In genomic region chr3:72230774-72231379, GRCh38 we compare ENCODE assay signal across 26 cellular contexts.
A peak's percentile ranks its signal among the peaks of the same experiment; 100 is the strongest.
DNase-seq lines count a peak whose midpoint lies in the region; ATAC-seq and TF ChIP-seq lines count a peak whose summit lies in the region.
"Had no signal": no experiment of that assay in that cellular context is flagged by ENCODE, and none has a peak within 500 bp of the region (broad histone marks: within the 10 kb centered on the region; RNA-seq: fewer than 3 reads in every experiment).

No MANE protein-coding gene starts in this region.

- TF ChIP-seq CTCF in heart right ventricle (IDR thresholded peaks at IDR 0.05) (no peak), fibroblast of villous mesenchyme (IDR thresholded peaks at IDR 0.05; ENCODE audit: insufficient read depth, low read depth, low read length) (no peak), lower leg skin (IDR thresholded peaks at IDR 0.05) (no peak), ascending aorta (IDR thresholded peaks at IDR 0.05) (no peak)

- in situ Hi-C loops in SK-MEL-5 (cut with HindIII; ENCODE audit: low pct_unique_long_range_greater_than_20kb, low sequenced_read_pairs), result no loop called here

- peaks cover 0 to 11% (median 5%) of the 10 kb centered on the region in 9 donors for H3K4me1 ChIP-seq in heart right ventricle
- peaks cover 7 to 19% of the 10 kb centered on the region in 2 donors for H3K4me1 ChIP-seq in ascending aorta
- H3K4me1 ChIP-seq: A549, Peyer's patch, SJCRH30 had no signal

- DNase-seq in left cardiac atrium (no peak), heart right ventricle (no peak), SK-MEL-5 (ENCODE audit: low read depth, low spot score) (peak; percentile 30), fibroblast of villous mesenchyme (ENCODE audit: low read depth) (peak; percentile 35), CD1c-positive myeloid dendritic cell (ENCODE audit: extremely low spot score) (no peak), lower leg skin (ENCODE audit: low spot score in 2 of 2) (no peak), ascending aorta (ENCODE audit: low spot score in 2 of 2) (no peak)
- DNase-seq: activated CD8-positive, alpha-beta T cell treated with anti-CD3 and anti-CD28 coated beads, Interleukin-2, amount 10 ng/mL, durations not matched to agents 7 days and 5 days; activated gamma-delta T cell treated with Interleukin-2 at 50 U/mL for 16 hours; activated naive CD8-positive, alpha-beta T cell treated with anti-CD3 and anti-CD28 coated beads, Interleukin-2, amount 50 U/mL, for 24 hours; activated T-cell treated with anti-CD3 and anti-CD28 coated beads, Interleukin-2, amount 50 U/mL, for 1 hour; effector memory CD4-positive, alpha-beta T cell; HFFc6; NCI-H1436; NCI-H524; nephron progenitor cell; Peyer's patch; SJCRH30; stimulated activated CD4-positive, alpha-beta T cell treated with anti-CD3 and anti-CD28 coated beads, Interleukin-4, amount 100 ng/mL, for 24 hours; stimulated activated naive CD4-positive, alpha-beta T cell treated with Interleukin-2 at 50 U/mL for 16 hours; T-helper 1 cell; tibial artery had no signal

- peaks cover 0 to 5% (median 0%) of the 10 kb centered on the region in 7 donors for H3K27me3 ChIP-seq in heart right ventricle
- no peaks in the 10 kb centered on the region for H3K27me3 ChIP-seq in ascending aorta
- H3K27me3 ChIP-seq: ovary, Peyer's patch, SJCRH30, tibial artery had no signal

- TF ChIP-seq POLR2A in lower leg skin (IDR thresholded peaks at IDR 0.05), result no peak

- no peak overlapping the region for H3K27ac ChIP-seq in heart right ventricle
- H3K27ac ChIP-seq in ascending aorta, result no peak overlapping the region
- H3K27ac ChIP-seq: A549, ovary, Peyer's patch, SJCRH30, tibial artery had no signal

- 64 to 82% methylated on average over 1 of the region's 1 CpG for WGBS in heart right ventricle, 2 donors
- 39 to 40% methylated on average over 1 of the region's 1 CpG for WGBS in lower leg skin, 2 donors

- peak; percentile 16 to 82 for ATAC-seq in left cardiac atrium
- ATAC-seq in heart right ventricle, result no peak
- ATAC-seq in HG02885 (IDR thresholded peaks at IDR 0.05; ENCODE audit: poor library complexity, unreplicated experiment), result no peak
- ATAC-seq: A549; activated CD8-positive, alpha-beta T cell treated with anti-CD3 and anti-CD28 coated beads, Interleukin-2, amount 10 ng/mL, durations not matched to agents 7 days and 5 days; activated naive CD8-positive, alpha-beta T cell treated with anti-CD3 and anti-CD28 coated beads, Interleukin-2, amount 50 U/mL, for 24 hours had no signal

- H3K4me3 ChIP-seq in heart right ventricle, result no peak overlapping the region
- no peak overlapping the region for H3K4me3 ChIP-seq in fibroblast of villous mesenchyme (ENCODE audit: low read depth, low read length)
- H3K4me3 ChIP-seq in lower leg skin (ENCODE audit: low read depth, poor library complexity, severe bottlenecking), result no peak overlapping the region
- H3K4me3 ChIP-seq in ascending aorta, result no peak overlapping the region
- H3K4me3 ChIP-seq: A549, lung, ovary, Peyer's patch, SJCRH30, tibial artery had no signal

- H3K9me3 ChIP-seq in heart right ventricle, result peaks cover 0 to 9% (median 3%) of the 10 kb centered on the region in 11 donors
- peaks cover 0 to 3% of the 10 kb centered on the region in 2 donors for H3K9me3 ChIP-seq in ascending aorta
- H3K9me3 ChIP-seq: ovary, SJCRH30, tibial artery had no signal

- intact Hi-C loops in left cardiac atrium (cut with DNase I) (no loop called here), heart right ventricle (cut with DNase I) (no loop called here), lower leg skin (cut with DNase I; ENCODE audit: low total_unique reads) (no loop called here), ascending aorta (cut with DNase I) (loop anchor here (5.0 kb wide), 1 partner anchor 109 kb away; no protein-coding TSS in a partner anchor)

- H3K36me3 ChIP-seq in heart right ventricle, result no peaks in the 10 kb centered on the region
- no peaks in the 10 kb centered on the region for H3K36me3 ChIP-seq in ascending aorta
- H3K36me3 ChIP-seq: ovary, Peyer's patch, SJCRH30, tibial artery had no signal

Comparison
In these comparisons a context has a peak if more than half of its experiments do, and no peak if none do; other contexts are left out.
1. ATAC-seq: peak in left cardiac atrium (2 of 2); none in heart right ventricle (0 of 8) and HG02885 (single experiment).
2. DNase-seq: peak in SK-MEL-5 (single experiment) and fibroblast of villous mesenchyme (single experiment); none in left cardiac atrium (single experiment), heart right ventricle (0 of 2), CD1c-positive myeloid dendritic cell (single experiment), lower leg skin (0 of 2) and ascending aorta (0 of 2).